ENCODE assay signal across 1 cellular context in the genomic region with DNA sequence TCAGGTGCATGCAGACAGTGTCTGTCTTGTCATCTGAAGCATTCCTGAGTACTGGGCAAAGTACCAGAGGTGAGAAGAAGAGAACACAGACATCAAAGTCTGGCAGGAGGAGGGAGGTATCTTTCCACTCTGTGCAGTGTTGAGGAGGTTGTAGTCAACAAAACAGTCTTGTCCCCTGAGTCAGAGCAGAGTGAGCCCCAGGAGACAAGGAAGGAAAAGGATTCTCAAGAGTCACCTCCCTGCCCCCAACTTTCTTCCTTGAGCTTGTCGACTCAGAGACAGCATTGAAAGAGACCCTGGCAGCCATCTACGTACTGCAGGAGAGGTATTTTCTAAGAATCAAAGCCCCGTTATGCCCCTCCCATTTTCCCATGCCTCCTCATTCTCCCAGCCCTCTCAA.
TF ChIP-seq lines count a peak whose summit lies in the region.

No MANE protein-coding gene starts in this region.

TF ChIP-seq in A549, 52 proteins besides CTCF, POLR2A, EP300 and RAD21 (continued from another document):
- no peak for TF ChIP-seq BCL3 (IDR thresholded peaks at IDR 0.05)
- TF ChIP-seq HOXA7 (CRISPR knock-in tag; IDR thresholded peaks at IDR 0.05): no peak
- no peak for TF ChIP-seq NR3C1 (IDR thresholded peaks at IDR 0.05)
- no peak for TF ChIP-seq JUN (IDR thresholded peaks at IDR 0.05)
- TF ChIP-seq HOXB13 (CRISPR knock-in tag; IDR thresholded peaks at IDR 0.05; ENCODE audit: low read depth): no peak
- no peak for TF ChIP-seq TP53 (CRISPR knock-in tag; IDR thresholded peaks at IDR 0.05)
- no peak for TF ChIP-seq HDAC2 (IDR thresholded peaks at IDR 0.05)
TF ChIP-seq in A549: peak in this region for 0.
